Comparison of ENCODE assay signal across 22 cellular contexts in genomic region chr14:90567991-90568390, GRCh38.
DNase-seq lines count a peak whose midpoint lies in the region; ATAC-seq, FAIRE-seq and TF ChIP-seq lines count a peak whose summit lies in the region.
"Had no signal": no experiment of that assay in that cellular context is flagged by ENCODE, and none has a peak within 500 bp of the region (broad histone marks: within the 10 kb centered on the region; RNA-seq: fewer than 3 reads in every experiment).

No MANE protein-coding gene starts in this region.

- H3K4me1 Mint-ChIP-seq in astrocyte (ENCODE audit: low read depth, unreplicated experiment) = peaks cover 14% of the 10 kb centered on the region
- H3K4me1 Mint-ChIP-seq: activated B cell treated with CpG ODN at 0.5 μM for 24 hours had no signal

- peaks cover 1% of the 10 kb centered on the region for H4K20me1 ChIP-seq in astrocyte (ENCODE audit: insufficient read depth, low read length)

- H3K79me2 ChIP-seq in astrocyte (ENCODE audit: insufficient read depth, low read length) = no peaks in the 10 kb centered on the region
- H3K79me2 ChIP-seq: hepatocyte had no signal

- H3K36me3 ChIP-seq in astrocyte (ENCODE audit: insufficient read depth, low read length) (no peaks in the 10 kb centered on the region), upper lobe of right lung (no peaks in the 10 kb centered on the region)
- H3K36me3 ChIP-seq: BE2C, cardiac muscle cell, SJSA1 had no signal

- H3K9me3 ChIP-seq in astrocyte (ENCODE audit: insufficient read depth, low read depth, low read length) (no peaks in the 10 kb centered on the region), upper lobe of right lung (no peaks in the 10 kb centered on the region)
- H3K9me3 ChIP-seq: BE2C, SJSA1 had no signal

- no peaks in the 10 kb centered on the region for H3K27me3 Mint-ChIP-seq in astrocyte (ENCODE audit: low read depth, unreplicated experiment)
- H3K27me3 Mint-ChIP-seq: activated B cell treated with CpG ODN at 0.5 μM for 24 hours; activated CD4-positive, alpha-beta memory T cell treated with anti-CD3 and anti-CD28 coated beads, Interleukin-2, amount 10 ng/mL, durations not matched to agents 7 days and 5 days; activated naive CD8-positive, alpha-beta T cell; stimulated activated naive CD8-positive, alpha-beta T cell treated with anti-CD3 and anti-CD28 coated beads, Interleukin-15, Interleukin-2, amounts not matched to agents 100 ng/mL and 50 ng/mL, for 24 hours had no signal

- H3K4me3 ChIP-seq in astrocyte (ENCODE audit: insufficient read depth, low read depth, low read length) (no peak overlapping the region), upper lobe of right lung (no peak overlapping the region)
- H3K4me3 ChIP-seq: cardiac muscle cell, hepatocyte, SJSA1 had no signal

- H3K27me3 ChIP-seq in astrocyte (ENCODE audit: insufficient read depth, low read length) (no peaks in the 10 kb centered on the region), upper lobe of right lung (no peaks in the 10 kb centered on the region)
- H3K27me3 ChIP-seq: BE2C, cardiac muscle cell, hepatocyte, SJSA1 had no signal

- H3K9ac ChIP-seq in astrocyte (ENCODE audit: low read length) = no peak overlapping the region

- peak overlapping the region; percentile 16 for H3K4me3 Mint-ChIP-seq in astrocyte (ENCODE audit: unreplicated experiment)
- H3K4me3 Mint-ChIP-seq: activated B cell treated with CpG ODN at 0.5 μM for 24 hours; activated CD4-positive, alpha-beta memory T cell treated with anti-CD3 and anti-CD28 coated beads, Interleukin-2, amount 10 ng/mL, durations not matched to agents 7 days and 5 days; activated naive CD8-positive, alpha-beta T cell; activated T-cell treated with anti-CD3 and anti-CD28 coated beads, Interleukin-2, amount 50 U/mL, for 4 hours; stimulated activated naive CD8-positive, alpha-beta T cell treated with anti-CD3 and anti-CD28 coated beads, Interleukin-15, Interleukin-2, amounts not matched to agents 100 ng/mL and 50 ng/mL, for 24 hours had no signal

- intact Hi-C loops in posterior cingulate gyrus (cut with DNase I) (loop anchor here (1.0 kb wide), 1 partner anchor 55 kb away; no protein-coding TSS in a partner anchor), upper lobe of right lung (cut with DNase I) (no loop called here)

- H3K36me3 Mint-ChIP-seq in astrocyte (ENCODE audit: low read depth, unreplicated experiment) = peaks cover 33% of the 10 kb centered on the region
- H3K36me3 Mint-ChIP-seq: activated naive CD8-positive, alpha-beta T cell had no signal

- in situ Hi-C loops in ACHN (cut with HindIII; ENCODE audit: low pct_ligation_motif_present, low pct_unique_long_range_greater_than_20kb, low sequenced_read_pairs) = no loop called here

- no peak for FAIRE-seq in astrocyte (lab: Jason Lieb, UNC)
- FAIRE-seq: GM12892, keratinocyte had no signal

- H2AFZ ChIP-seq in astrocyte (ENCODE audit: low read depth, low read length) = no peak overlapping the region
- H2AFZ ChIP-seq: hepatocyte had no signal

- no peak overlapping the region for H3K4me2 ChIP-seq in astrocyte (ENCODE audit: low read length)
- H3K4me2 ChIP-seq: hepatocyte had no signal

- H3K4me1 ChIP-seq in astrocyte (ENCODE audit: insufficient read depth, low read length) (no peaks in the 10 kb centered on the region), upper lobe of right lung (no peaks in the 10 kb centered on the region)
- H3K4me1 ChIP-seq: BE2C, SJSA1 had no signal

- H3K27ac Mint-ChIP-seq in astrocyte (ENCODE audit: unreplicated experiment) = no peak overlapping the region
- H3K27ac Mint-ChIP-seq: activated B cell treated with CpG ODN at 0.5 μM for 24 hours; activated CD4-positive, alpha-beta memory T cell treated with anti-CD3 and anti-CD28 coated beads, Interleukin-2, amount 10 ng/mL, durations not matched to agents 7 days and 5 days; activated naive CD8-positive, alpha-beta T cell; stimulated activated naive CD8-positive, alpha-beta T cell treated with anti-CD3 and anti-CD28 coated beads, Interleukin-15, Interleukin-2, amounts not matched to agents 100 ng/mL and 50 ng/mL, for 24 hours had no signal

- peaks cover 6% of the 10 kb centered on the region for H3K9me3 Mint-ChIP-seq in astrocyte (ENCODE audit: unreplicated experiment)
- H3K9me3 Mint-ChIP-seq: activated B cell treated with CpG ODN at 0.5 μM for 24 hours; activated CD4-positive, alpha-beta memory T cell treated with anti-CD3 and anti-CD28 coated beads, Interleukin-2, amount 10 ng/mL, durations not matched to agents 7 days and 5 days; activated T-cell treated with anti-CD3 and anti-CD28 coated beads, Interleukin-2, amount 50 U/mL, for 4 hours; stimulated activated naive CD8-positive, alpha-beta T cell treated with anti-CD3 and anti-CD28 coated beads, Interleukin-15, Interleukin-2, amounts not matched to agents 100 ng/mL and 50 ng/mL, for 24 hours had no signal

- DNase-seq in astrocyte (ENCODE audit: low read depth) (no peak), globus pallidus (ENCODE audit: low spot score) (peak; percentile 75), posterior cingulate gyrus (peak; percentile 50 to 93 (median 64)), upper lobe of right lung (no peak), ACHN (no peak), ureter (ENCODE audit: low spot score) (no peak), NCI-H128 (lab: John Stamatoyannopoulos, UW; ENCODE audit: unreplicated experiment) (no peak)
- DNase-seq: activated B cell treated with CpG ODN at 0.5 μM for 24 hours; activated CD4-positive, alpha-beta memory T cell treated with anti-CD3 and anti-CD28 coated beads, Interleukin-2, amount 10 ng/mL, durations not matched to agents 7 days and 5 days; activated T-cell treated with anti-CD3 and anti-CD28 coated beads, Interleukin-2, amount 50 U/mL, for 4 hours; BE2C; effector memory CD4-positive, alpha-beta T cell; mesenchymal stem cell; NCI-H1105 treated with DMSO at 0.1 percent for 48 hours had no signal

- no peak for ATAC-seq in upper lobe of right lung
- ATAC-seq: activated T-cell treated with anti-CD3 and anti-CD28 coated beads, Interleukin-2, amount 50 U/mL, for 4 hours; right cardiac atrium had no signal

- no peak overlapping the region for H3K27ac ChIP-seq in astrocyte (ENCODE audit: low read depth, low read length)
- peak overlapping the region; percentile 30 for H3K27ac ChIP-seq in upper lobe of right lung
- H3K27ac ChIP-seq: cardiac muscle cell, hepatocyte, SJSA1 had no signal

- TF ChIP-seq CTCF in astrocyte (IDR thresholded peaks at IDR 0.05; ENCODE audit: insufficient read depth, low read depth, low read length) (no peak), upper lobe of right lung (IDR thresholded peaks at IDR 0.05) (no peak)

Comparison
In these comparisons a context has a peak if more than half of its experiments do, and no peak if none do; other contexts are left out.
1. DNase-seq: peak in globus pallidus (single experiment) and posterior cingulate gyrus (10 of 10); none in astrocyte (single experiment), upper lobe of right lung (single experiment), ACHN (single experiment), ureter (single experiment) and NCI-H128 (single experiment).